ENCODE assay signal across 1 cellular context in the genomic region with DNA sequence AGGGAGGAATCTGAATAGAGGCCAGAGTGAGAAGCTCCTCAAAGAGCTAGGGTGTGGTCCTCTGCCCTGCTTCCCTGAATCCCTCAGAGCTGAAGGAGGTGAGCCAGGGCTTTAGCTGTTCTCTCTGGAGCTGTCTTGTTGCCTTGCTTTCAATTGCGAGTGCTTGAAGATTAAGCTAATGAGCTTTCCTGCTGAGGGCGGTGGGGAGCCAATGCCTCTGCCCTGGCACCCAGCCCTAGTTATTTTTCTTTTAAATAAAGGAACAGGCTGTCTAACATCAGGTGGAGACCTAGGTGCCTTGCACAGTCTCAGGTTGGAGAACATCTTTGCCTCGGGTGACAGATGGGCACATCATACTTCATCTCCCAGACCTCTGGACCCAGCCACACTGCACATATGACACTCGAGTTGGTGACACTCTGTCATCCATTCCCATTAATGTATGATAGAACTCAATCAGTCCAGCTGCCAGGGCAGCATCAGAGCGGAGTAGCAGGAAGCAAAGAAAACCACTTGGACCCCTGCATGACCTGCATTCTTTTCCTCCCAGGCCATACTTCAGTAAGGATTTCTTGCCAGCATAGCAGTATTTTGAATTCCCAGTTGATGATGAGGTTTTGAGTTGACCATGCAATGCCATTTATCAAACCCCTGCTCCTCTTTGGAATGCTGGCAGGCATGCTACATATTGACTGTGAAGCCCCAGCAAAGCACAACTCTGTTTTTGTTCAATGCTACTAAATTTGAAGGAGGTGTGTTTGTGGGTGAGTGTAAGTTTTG.
A peak's percentile ranks its signal among the peaks of the same experiment; 100 is the strongest.
TF ChIP-seq lines count a peak whose summit lies in the region.

No MANE protein-coding gene starts in this region.

TF ChIP-seq in GM23338, 12 proteins besides CTCF, POLR2A, EP300 and RAD21 (continued from another document):
- TF ChIP-seq, protein P1, sequence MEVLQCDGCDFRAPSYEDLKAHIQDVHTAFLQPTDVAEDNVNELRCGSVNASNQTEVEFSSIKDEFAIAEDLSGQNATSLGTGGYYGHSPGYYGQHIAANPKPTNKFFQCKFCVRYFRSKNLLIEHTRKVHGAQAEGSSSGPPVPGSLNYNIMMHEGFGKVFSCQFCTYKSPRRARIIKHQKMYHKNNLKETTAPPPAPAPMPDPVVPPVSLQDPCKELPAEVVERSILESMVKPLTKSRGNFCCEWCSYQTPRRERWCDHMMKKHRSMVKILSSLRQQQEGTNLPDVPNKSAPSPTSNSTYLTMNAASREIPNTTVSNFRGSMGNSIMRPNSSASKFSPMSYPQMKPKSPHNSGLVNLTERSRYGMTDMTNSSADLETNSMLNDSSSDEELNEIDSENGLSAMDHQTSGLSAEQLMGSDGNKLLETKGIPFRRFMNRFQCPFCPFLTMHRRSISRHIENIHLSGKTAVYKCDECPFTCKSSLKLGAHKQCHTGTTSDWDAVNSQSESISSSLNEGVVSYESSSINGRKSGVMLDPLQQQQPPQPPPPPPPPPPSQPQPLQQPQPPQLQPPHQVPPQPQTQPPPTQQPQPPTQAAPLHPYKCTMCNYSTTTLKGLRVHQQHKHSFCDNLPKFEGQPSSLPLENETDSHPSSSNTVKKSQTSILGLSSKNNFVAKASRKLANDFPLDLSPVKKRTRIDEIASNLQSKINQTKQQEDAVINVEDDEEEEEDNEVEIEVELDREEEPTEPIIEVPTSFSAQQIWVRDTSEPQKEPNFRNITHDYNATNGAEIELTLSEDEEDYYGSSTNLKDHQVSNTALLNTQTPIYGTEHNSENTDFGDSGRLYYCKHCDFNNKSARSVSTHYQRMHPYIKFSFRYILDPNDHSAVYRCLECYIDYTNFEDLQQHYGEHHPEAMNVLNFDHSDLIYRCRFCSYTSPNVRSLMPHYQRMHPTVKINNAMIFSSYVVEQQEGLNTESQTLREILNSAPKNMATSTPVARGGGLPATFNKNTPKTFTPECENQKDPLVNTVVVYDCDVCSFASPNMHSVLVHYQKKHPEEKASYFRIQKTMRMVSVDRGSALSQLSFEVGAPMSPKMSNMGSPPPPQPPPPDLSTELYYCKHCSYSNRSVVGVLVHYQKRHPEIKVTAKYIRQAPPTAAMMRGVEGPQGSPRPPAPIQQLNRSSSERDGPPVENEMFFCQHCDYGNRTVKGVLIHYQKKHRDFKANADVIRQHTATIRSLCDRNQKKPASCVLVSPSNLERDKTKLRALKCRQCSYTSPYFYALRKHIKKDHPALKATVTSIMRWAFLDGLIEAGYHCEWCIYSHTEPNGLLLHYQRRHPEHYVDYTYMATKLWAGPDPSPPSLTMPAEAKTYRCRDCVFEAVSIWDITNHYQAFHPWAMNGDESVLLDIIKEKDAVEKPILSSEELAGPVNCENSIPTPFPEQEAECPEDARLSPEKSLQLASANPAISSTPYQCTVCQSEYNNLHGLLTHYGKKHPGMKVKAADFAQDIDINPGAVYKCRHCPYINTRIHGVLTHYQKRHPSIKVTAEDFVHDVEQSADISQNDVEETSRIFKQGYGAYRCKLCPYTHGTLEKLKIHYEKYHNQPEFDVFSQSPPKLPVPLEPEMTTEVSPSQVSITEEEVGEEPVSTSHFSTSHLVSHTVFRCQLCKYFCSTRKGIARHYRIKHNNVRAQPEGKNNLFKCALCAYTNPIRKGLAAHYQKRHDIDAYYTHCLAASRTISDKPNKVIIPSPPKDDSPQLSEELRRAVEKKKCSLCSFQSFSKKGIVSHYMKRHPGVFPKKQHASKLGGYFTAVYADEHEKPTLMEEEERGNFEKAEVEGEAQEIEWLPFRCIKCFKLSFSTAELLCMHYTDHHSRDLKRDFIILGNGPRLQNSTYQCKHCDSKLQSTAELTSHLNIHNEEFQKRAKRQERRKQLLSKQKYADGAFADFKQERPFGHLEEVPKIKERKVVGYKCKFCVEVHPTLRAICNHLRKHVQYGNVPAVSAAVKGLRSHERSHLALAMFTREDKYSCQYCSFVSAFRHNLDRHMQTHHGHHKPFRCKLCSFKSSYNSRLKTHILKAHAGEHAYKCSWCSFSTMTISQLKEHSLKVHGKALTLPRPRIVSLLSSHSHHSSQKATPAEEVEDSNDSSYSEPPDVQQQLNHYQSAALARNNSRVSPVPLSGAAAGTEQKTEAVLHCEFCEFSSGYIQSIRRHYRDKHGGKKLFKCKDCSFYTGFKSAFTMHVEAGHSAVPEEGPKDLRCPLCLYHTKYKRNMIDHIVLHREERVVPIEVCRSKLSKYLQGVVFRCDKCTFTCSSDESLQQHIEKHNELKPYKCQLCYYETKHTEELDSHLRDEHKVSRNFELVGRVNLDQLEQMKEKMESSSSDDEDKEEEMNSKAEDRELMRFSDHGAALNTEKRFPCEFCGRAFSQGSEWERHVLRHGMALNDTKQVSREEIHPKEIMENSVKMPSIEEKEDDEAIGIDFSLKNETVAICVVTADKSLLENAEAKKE (CRISPR knock-in tag; IDR thresholded peaks at IDR 0.05), result peak; percentile 63; the same call in 1 of the 2 replicates
- TF ChIP-seq ZNF331 (CRISPR knock-in tag; IDR thresholded peaks at IDR 0.05; ENCODE audit: low read depth), result no peak
